In the genomic region with DNA sequence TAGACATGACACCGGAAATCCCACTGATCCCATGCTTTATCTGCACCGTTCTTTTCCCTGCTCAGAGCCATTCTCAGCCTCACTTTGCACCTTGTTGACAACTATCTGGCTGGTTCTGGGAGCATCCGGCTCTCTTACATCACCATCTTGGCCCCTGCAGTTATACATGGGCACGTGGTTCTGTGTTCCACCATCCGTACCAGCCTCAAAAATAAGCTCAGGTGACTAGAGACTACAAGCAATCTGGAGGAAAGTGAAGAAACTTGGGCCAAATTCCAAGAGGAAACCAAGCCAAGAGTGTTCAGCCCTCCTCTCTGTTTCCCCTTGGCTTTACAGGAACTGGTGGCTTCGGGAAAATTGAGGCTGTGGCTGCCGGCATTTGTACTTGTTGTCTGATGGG, we compare ENCODE assay signal across 1 cellular context.
TF ChIP-seq lines count a peak whose summit lies in the region.

No MANE protein-coding gene starts in this region.

TF ChIP-seq in GM23338, 12 proteins besides CTCF, POLR2A, EP300 and RAD21 (continued from another document):
- TF ChIP-seq, protein P1, sequence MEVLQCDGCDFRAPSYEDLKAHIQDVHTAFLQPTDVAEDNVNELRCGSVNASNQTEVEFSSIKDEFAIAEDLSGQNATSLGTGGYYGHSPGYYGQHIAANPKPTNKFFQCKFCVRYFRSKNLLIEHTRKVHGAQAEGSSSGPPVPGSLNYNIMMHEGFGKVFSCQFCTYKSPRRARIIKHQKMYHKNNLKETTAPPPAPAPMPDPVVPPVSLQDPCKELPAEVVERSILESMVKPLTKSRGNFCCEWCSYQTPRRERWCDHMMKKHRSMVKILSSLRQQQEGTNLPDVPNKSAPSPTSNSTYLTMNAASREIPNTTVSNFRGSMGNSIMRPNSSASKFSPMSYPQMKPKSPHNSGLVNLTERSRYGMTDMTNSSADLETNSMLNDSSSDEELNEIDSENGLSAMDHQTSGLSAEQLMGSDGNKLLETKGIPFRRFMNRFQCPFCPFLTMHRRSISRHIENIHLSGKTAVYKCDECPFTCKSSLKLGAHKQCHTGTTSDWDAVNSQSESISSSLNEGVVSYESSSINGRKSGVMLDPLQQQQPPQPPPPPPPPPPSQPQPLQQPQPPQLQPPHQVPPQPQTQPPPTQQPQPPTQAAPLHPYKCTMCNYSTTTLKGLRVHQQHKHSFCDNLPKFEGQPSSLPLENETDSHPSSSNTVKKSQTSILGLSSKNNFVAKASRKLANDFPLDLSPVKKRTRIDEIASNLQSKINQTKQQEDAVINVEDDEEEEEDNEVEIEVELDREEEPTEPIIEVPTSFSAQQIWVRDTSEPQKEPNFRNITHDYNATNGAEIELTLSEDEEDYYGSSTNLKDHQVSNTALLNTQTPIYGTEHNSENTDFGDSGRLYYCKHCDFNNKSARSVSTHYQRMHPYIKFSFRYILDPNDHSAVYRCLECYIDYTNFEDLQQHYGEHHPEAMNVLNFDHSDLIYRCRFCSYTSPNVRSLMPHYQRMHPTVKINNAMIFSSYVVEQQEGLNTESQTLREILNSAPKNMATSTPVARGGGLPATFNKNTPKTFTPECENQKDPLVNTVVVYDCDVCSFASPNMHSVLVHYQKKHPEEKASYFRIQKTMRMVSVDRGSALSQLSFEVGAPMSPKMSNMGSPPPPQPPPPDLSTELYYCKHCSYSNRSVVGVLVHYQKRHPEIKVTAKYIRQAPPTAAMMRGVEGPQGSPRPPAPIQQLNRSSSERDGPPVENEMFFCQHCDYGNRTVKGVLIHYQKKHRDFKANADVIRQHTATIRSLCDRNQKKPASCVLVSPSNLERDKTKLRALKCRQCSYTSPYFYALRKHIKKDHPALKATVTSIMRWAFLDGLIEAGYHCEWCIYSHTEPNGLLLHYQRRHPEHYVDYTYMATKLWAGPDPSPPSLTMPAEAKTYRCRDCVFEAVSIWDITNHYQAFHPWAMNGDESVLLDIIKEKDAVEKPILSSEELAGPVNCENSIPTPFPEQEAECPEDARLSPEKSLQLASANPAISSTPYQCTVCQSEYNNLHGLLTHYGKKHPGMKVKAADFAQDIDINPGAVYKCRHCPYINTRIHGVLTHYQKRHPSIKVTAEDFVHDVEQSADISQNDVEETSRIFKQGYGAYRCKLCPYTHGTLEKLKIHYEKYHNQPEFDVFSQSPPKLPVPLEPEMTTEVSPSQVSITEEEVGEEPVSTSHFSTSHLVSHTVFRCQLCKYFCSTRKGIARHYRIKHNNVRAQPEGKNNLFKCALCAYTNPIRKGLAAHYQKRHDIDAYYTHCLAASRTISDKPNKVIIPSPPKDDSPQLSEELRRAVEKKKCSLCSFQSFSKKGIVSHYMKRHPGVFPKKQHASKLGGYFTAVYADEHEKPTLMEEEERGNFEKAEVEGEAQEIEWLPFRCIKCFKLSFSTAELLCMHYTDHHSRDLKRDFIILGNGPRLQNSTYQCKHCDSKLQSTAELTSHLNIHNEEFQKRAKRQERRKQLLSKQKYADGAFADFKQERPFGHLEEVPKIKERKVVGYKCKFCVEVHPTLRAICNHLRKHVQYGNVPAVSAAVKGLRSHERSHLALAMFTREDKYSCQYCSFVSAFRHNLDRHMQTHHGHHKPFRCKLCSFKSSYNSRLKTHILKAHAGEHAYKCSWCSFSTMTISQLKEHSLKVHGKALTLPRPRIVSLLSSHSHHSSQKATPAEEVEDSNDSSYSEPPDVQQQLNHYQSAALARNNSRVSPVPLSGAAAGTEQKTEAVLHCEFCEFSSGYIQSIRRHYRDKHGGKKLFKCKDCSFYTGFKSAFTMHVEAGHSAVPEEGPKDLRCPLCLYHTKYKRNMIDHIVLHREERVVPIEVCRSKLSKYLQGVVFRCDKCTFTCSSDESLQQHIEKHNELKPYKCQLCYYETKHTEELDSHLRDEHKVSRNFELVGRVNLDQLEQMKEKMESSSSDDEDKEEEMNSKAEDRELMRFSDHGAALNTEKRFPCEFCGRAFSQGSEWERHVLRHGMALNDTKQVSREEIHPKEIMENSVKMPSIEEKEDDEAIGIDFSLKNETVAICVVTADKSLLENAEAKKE (CRISPR knock-in tag; IDR thresholded peaks at IDR 0.05): no peak
- TF ChIP-seq EZH2 (IDR thresholded peaks at IDR 0.05; ENCODE audit: low read depth, unreplicated experiment) (no peak), NANOG (IDR thresholded peaks at IDR 0.05; ENCODE audit: borderline replicate concordance) (no peak), ZNF331 (CRISPR knock-in tag; IDR thresholded peaks at IDR 0.05; ENCODE audit: low read depth) (no peak), POLR2AphosphoS5 (IDR thresholded peaks at IDR 0.05; ENCODE audit: low read depth) (no peak)
- TF ChIP-seq, protein P2, sequence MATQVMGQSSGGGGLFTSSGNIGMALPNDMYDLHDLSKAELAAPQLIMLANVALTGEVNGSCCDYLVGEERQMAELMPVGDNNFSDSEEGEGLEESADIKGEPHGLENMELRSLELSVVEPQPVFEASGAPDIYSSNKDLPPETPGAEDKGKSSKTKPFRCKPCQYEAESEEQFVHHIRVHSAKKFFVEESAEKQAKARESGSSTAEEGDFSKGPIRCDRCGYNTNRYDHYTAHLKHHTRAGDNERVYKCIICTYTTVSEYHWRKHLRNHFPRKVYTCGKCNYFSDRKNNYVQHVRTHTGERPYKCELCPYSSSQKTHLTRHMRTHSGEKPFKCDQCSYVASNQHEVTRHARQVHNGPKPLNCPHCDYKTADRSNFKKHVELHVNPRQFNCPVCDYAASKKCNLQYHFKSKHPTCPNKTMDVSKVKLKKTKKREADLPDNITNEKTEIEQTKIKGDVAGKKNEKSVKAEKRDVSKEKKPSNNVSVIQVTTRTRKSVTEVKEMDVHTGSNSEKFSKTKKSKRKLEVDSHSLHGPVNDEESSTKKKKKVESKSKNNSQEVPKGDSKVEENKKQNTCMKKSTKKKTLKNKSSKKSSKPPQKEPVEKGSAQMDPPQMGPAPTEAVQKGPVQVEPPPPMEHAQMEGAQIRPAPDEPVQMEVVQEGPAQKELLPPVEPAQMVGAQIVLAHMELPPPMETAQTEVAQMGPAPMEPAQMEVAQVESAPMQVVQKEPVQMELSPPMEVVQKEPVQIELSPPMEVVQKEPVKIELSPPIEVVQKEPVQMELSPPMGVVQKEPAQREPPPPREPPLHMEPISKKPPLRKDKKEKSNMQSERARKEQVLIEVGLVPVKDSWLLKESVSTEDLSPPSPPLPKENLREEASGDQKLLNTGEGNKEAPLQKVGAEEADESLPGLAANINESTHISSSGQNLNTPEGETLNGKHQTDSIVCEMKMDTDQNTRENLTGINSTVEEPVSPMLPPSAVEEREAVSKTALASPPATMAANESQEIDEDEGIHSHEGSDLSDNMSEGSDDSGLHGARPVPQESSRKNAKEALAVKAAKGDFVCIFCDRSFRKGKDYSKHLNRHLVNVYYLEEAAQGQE (IDR thresholded peaks at IDR 0.05; ENCODE audit: unreplicated experiment): no peak
